Comparison of ENCODE assay signal across 24 cellular contexts in the genomic region with DNA sequence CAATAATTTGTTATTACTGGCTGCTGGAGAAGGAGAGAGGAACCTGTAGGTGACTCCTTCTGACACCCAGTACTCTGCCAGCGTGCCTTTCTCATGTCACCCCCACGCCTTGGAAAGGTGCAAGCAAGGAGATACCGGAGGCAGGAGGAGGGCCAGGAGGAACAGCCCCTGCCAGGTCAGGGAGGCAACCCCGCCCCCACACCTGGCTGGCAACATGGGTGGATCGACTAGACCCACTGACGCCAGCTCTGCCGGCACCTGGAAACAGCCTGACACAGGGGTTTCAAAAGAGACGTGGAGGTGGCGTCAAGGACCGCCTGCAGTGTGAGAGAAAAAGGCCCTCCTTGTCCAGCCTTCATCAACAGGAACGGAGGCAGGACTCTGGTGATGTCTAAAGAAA.
"Had no signal": no experiment of that assay in that cellular context is flagged by ENCODE, and none has a peak within 500 bp of the region (broad histone marks: within the 10 kb centered on the region; RNA-seq: fewer than 3 reads in every experiment).

No MANE protein-coding gene starts in this region.

- H3K36me3 Mint-ChIP-seq: immature natural killer cell; naive thymus-derived CD8-positive, alpha-beta T cell; stimulated activated effector memory CD8-positive, alpha-beta T cell treated with anti-CD3 and anti-CD28 coated beads, Interleukin-12 subunit alpha, Interleukin-12 subunit beta, amount 100 ng/mL, for 72 hours; type B pancreatic cell had no signal

- H3K4me3 ChIP-seq: esophagus squamous epithelium, gastroesophageal sphincter, lung, mucosa of descending colon, suprapubic skin, thyroid gland had no signal

- FAIRE-seq: small intestine, urothelium cell line had no signal

- H3K36me3 ChIP-seq: esophagus squamous epithelium, gastroesophageal sphincter, suprapubic skin, thyroid gland had no signal

- H3K4me3 Mint-ChIP-seq: dendritic cell treated with granulocyte-macrophage colony-stimulating factor and Interleukin-4, amounts not matched to agents 40 ng/mL and 50 ng/mL, for 4 days; effector memory CD8-positive, alpha-beta T cell; immature natural killer cell; naive thymus-derived CD8-positive, alpha-beta T cell; stimulated activated effector memory CD8-positive, alpha-beta T cell treated with anti-CD3 and anti-CD28 coated beads, Interleukin-12 subunit alpha, Interleukin-12 subunit beta, amount 100 ng/mL, for 72 hours; type B pancreatic cell had no signal

- H3K27ac ChIP-seq: epithelial cell of prostate, esophagus squamous epithelium, gastroesophageal sphincter, suprapubic skin, thyroid gland had no signal

- H3K4me1 Mint-ChIP-seq: immature natural killer cell; naive thymus-derived CD8-positive, alpha-beta T cell; stimulated activated effector memory CD8-positive, alpha-beta T cell treated with anti-CD3 and anti-CD28 coated beads, Interleukin-12 subunit alpha, Interleukin-12 subunit beta, amount 100 ng/mL, for 72 hours had no signal

- H3K9me3 Mint-ChIP-seq: dendritic cell treated with granulocyte-macrophage colony-stimulating factor and Interleukin-4, amounts not matched to agents 40 ng/mL and 50 ng/mL, for 4 days; effector memory CD8-positive, alpha-beta T cell; immature natural killer cell; naive thymus-derived CD8-positive, alpha-beta T cell; stimulated activated effector memory CD8-positive, alpha-beta T cell treated with anti-CD3 and anti-CD28 coated beads, Interleukin-12 subunit alpha, Interleukin-12 subunit beta, amount 100 ng/mL, for 72 hours; type B pancreatic cell had no signal

- H3K9me3 ChIP-seq: esophagus squamous epithelium, gastroesophageal sphincter, mucosa of descending colon, suprapubic skin, thyroid gland had no signal

- H3K27ac Mint-ChIP-seq: dendritic cell treated with granulocyte-macrophage colony-stimulating factor and Interleukin-4, amounts not matched to agents 40 ng/mL and 50 ng/mL, for 4 days; immature natural killer cell; naive thymus-derived CD8-positive, alpha-beta T cell; stimulated activated effector memory CD8-positive, alpha-beta T cell treated with anti-CD3 and anti-CD28 coated beads, Interleukin-12 subunit alpha, Interleukin-12 subunit beta, amount 100 ng/mL, for 72 hours; type B pancreatic cell had no signal

- DNase-seq: effector memory CD8-positive, alpha-beta T cell; esophagus squamous epithelium; foreskin fibroblast; glutamatergic neuron; immature natural killer cell; left colon; left ventricle myocardium superior; mucosa of descending colon; naive thymus-derived CD8-positive, alpha-beta T cell; posterior cingulate gyrus; small intestine; stimulated activated CD4-positive, alpha-beta T cell treated with anti-CD3 and anti-CD28 coated beads, Interleukin-12 subunit alpha, Interleukin-12 subunit beta, amount 100 ng/mL, for 4 hours; stimulated activated CD4-positive, alpha-beta T cell treated with anti-CD3 and anti-CD28 coated beads, Interleukin-2, amount 100 ng/mL, for 48 hours; stimulated activated CD8-positive, alpha-beta memory T cell treated with anti-CD3 and anti-CD28 coated beads, Interleukin-4, amount 100 ng/mL, for 48 hours; stimulated activated naive CD8-positive, alpha-beta T cell treated with anti-CD3 and anti-CD28 coated beads, Interleukin-15, Interleukin-2, amounts not matched to agents 100 U/mL and 50 U/mL, for 24 hours; thyroid gland had no signal

- ATAC-seq: effector memory CD8-positive, alpha-beta T cell; gastroesophageal sphincter; left colon; left ventricle myocardium superior; mucosa of descending colon; naive thymus-derived CD8-positive, alpha-beta T cell; stimulated activated effector memory CD8-positive, alpha-beta T cell treated with anti-CD3 and anti-CD28 coated beads, Interleukin-12 subunit alpha, Interleukin-12 subunit beta, amount 100 ng/mL, for 72 hours; stimulated activated naive CD8-positive, alpha-beta T cell treated with anti-CD3 and anti-CD28 coated beads, Interleukin-15, Interleukin-2, amounts not matched to agents 100 U/mL and 50 U/mL, for 24 hours had no signal

- H3K27me3 ChIP-seq: esophagus squamous epithelium, gastroesophageal sphincter, suprapubic skin, thyroid gland had no signal

- H3K27me3 Mint-ChIP-seq: type B pancreatic cell had no signal
